Comparison of ENCODE assay signal across 14 cellular contexts in genomic region chrX:21167028-21167427, GRCh38.
DNase-seq lines count a peak whose midpoint lies in the region; ATAC-seq and TF ChIP-seq lines count a peak whose summit lies in the region.
"Had no signal": no experiment of that assay in that cellular context is flagged by ENCODE, and none has a peak within 500 bp of the region (broad histone marks: within the 10 kb centered on the region; RNA-seq: fewer than 3 reads in every experiment).

No MANE protein-coding gene starts in this region.

- H3K4me3 ChIP-seq in RWPE2 (ENCODE audit: severe bottlenecking) (no peak overlapping the region), fibroblast of lung (replicated peaks in 1 of 4; ENCODE audit: control extremely low read depth in 1 of 4, insufficient read depth in 1 of 4, low read depth in 3 of 4, low read length in 4 of 4) (no peak overlapping the region), smooth muscle cell (no peak overlapping the region), right lobe of liver (no peak overlapping the region), hepatocyte (no peak overlapping the region)
- H3K4me3 ChIP-seq: GM23338 had no signal

- H3K9ac ChIP-seq in fibroblast of lung (ENCODE audit: insufficient read depth, low read length) (no peak overlapping the region), smooth muscle cell (ENCODE audit: low read depth) (no peak overlapping the region)

- H3K79me2 ChIP-seq in fibroblast of lung (ENCODE audit: control insufficient read depth, insufficient read depth, low read length) (no peaks in the 10 kb centered on the region), smooth muscle cell (ENCODE audit: low read depth) (no peaks in the 10 kb centered on the region), hepatocyte (no peaks in the 10 kb centered on the region)

- H3K4me1 ChIP-seq in RWPE2 (ENCODE audit: insufficient read depth, poor library complexity, severe bottlenecking) = peaks cover 6% of the 10 kb centered on the region
- no peaks in the 10 kb centered on the region for H3K4me1 ChIP-seq in fibroblast of lung (ENCODE audit: control insufficient read depth, extremely low read depth, insufficient read depth, low read length)
- no peaks in the 10 kb centered on the region for H3K4me1 ChIP-seq in smooth muscle cell (ENCODE audit: low read depth)
- H3K4me1 ChIP-seq in right lobe of liver = no peaks in the 10 kb centered on the region
- no peaks in the 10 kb centered on the region for H3K4me1 ChIP-seq in hepatocyte (ENCODE audit: insufficient read depth)

- H3K27ac ChIP-seq in RWPE2 (ENCODE audit: poor library complexity, severe bottlenecking) = peak overlapping the region; percentile 51
- H3K27ac ChIP-seq in fibroblast of lung (ENCODE audit: insufficient read depth, low read length) = no peak overlapping the region
- H3K27ac ChIP-seq in smooth muscle cell (ENCODE audit: low read depth) = no peak overlapping the region
- H3K27ac ChIP-seq in right lobe of liver = no peak overlapping the region
- H3K27ac ChIP-seq in hepatocyte = no peak overlapping the region
- H3K27ac ChIP-seq: C4-2B had no signal

- H3K4me2 ChIP-seq in fibroblast of lung (ENCODE audit: extremely low read depth, insufficient read depth, low read length) (peak overlapping the region; percentile 25), smooth muscle cell (peak overlapping the region; percentile 73), hepatocyte (no peak overlapping the region)
- H3K4me2 ChIP-seq: GM23338 had no signal

- H3K9me3 ChIP-seq in RWPE2 (ENCODE audit: severe bottlenecking) = no peaks in the 10 kb centered on the region
- H3K9me3 ChIP-seq in fibroblast of lung (ENCODE audit: control insufficient read depth, insufficient read depth, low read depth, low read length) = no peaks in the 10 kb centered on the region
- no peaks in the 10 kb centered on the region for H3K9me3 ChIP-seq in smooth muscle cell (replicated peaks; ENCODE audit: low read depth)
- H3K9me3 ChIP-seq in right lobe of liver = no peaks in the 10 kb centered on the region
- no peaks in the 10 kb centered on the region for H3K9me3 ChIP-seq in hepatocyte (ENCODE audit: low read depth)
- H3K9me3 ChIP-seq: Caco-2 had no signal

- H3K36me3 ChIP-seq in RWPE2 (ENCODE audit: low read depth) (no peaks in the 10 kb centered on the region), fibroblast of lung (ENCODE audit: control insufficient read depth, insufficient read depth, low read length) (no peaks in the 10 kb centered on the region), smooth muscle cell (ENCODE audit: low read depth) (no peaks in the 10 kb centered on the region), right lobe of liver (no peaks in the 10 kb centered on the region), hepatocyte (replicated peaks; ENCODE audit: insufficient read depth, low read depth) (no peaks in the 10 kb centered on the region)

- intact Hi-C loops in right lobe of liver (cut with DNase I) = no loop called here

- 36% methylated on average over 2 of the region's 2 CpGs for WGBS in smooth muscle cell (ENCODE audit: low lambda C conversion rate)
- WGBS in right lobe of liver (ENCODE audit: insufficient coverage, low coverage, low lambda C conversion rate, missing lambda C conversion rate) = 17% methylated on average over 2 of the region's 2 CpGs
- 34% methylated on average over 2 of the region's 2 CpGs for WGBS in hepatocyte (ENCODE audit: low lambda C conversion rate, missing lambda C conversion rate)

- no peaks in the 10 kb centered on the region for H3K27me3 ChIP-seq in RWPE2 (ENCODE audit: insufficient read depth, poor library complexity, severe bottlenecking)
- no peaks in the 10 kb centered on the region for H3K27me3 ChIP-seq in fibroblast of lung (ENCODE audit: control insufficient read depth, insufficient read depth, low read length)
- H3K27me3 ChIP-seq in smooth muscle cell (ENCODE audit: low read depth) = no peaks in the 10 kb centered on the region
- no peaks in the 10 kb centered on the region for H3K27me3 ChIP-seq in right lobe of liver
- no peaks in the 10 kb centered on the region for H3K27me3 ChIP-seq in hepatocyte

- peak; percentile 19; the same call in 1 of the 3 replicates for ATAC-seq in RWPE2 (ENCODE audit: low read depth)
- no peak for ATAC-seq in right lobe of liver
- ATAC-seq: GM23338 had no signal

- H4K20me1 ChIP-seq in fibroblast of lung (ENCODE audit: control insufficient read depth, extremely low read depth, insufficient read depth, low read length) = no peaks in the 10 kb centered on the region
- H4K20me1 ChIP-seq in smooth muscle cell (ENCODE audit: low read depth) = no peaks in the 10 kb centered on the region
- H4K20me1 ChIP-seq in hepatocyte (ENCODE audit: insufficient read depth, poor library complexity, severe bottlenecking) = no peaks in the 10 kb centered on the region

- TF ChIP-seq POLR2A in right lobe of liver (IDR thresholded peaks at IDR 0.05) = no peak

- no peaks in the 10 kb centered on the region for H3K9me2 ChIP-seq in hepatocyte (replicated peaks; ENCODE audit: insufficient read depth)

- TF ChIP-seq CTCF in RWPE2 (IDR thresholded peaks at IDR 0.05; ENCODE audit: poor library complexity, severe bottlenecking) = no peak
- no peak for TF ChIP-seq CTCF in fibroblast of lung (conservative IDR thresholded peaks at IDR 0.05 in 1 of 2, IDR thresholded peaks at IDR 0.05 in 1 of 2; ENCODE audit: low read depth in 1 of 2, low read length in 2 of 2)
- TF ChIP-seq CTCF in smooth muscle cell (IDR thresholded peaks at IDR 0.05; ENCODE audit: borderline replicate concordance, insufficient read depth, poor library complexity, severe bottlenecking) = no peak
- no peak for TF ChIP-seq CTCF in right lobe of liver (IDR thresholded peaks at IDR 0.05)
- no peak for TF ChIP-seq CTCF in hepatocyte (IDR thresholded peaks at IDR 0.05; ENCODE audit: poor library complexity)

- no peaks in the 10 kb centered on the region for H3F3A ChIP-seq in smooth muscle cell (ENCODE audit: low read depth)

- H2AFZ ChIP-seq in fibroblast of lung (ENCODE audit: low read length) (no peak overlapping the region), smooth muscle cell (ENCODE audit: low read depth) (no peak overlapping the region), hepatocyte (no peak overlapping the region)
- H2AFZ ChIP-seq: GM23338 had no signal

- DNase-seq in EL (peak; percentile 1), RWPE2 (ENCODE audit: low spot score) (no peak), fibroblast of lung (ENCODE audit: low read depth in 2 of 2) (no peak), smooth muscle cell (lab: John Stamatoyannopoulos, UW; ENCODE audit: unreplicated experiment) (no peak), right lobe of liver (no peak), SHP77 treated with DMSO at 0.1 percent for 48 hours (lab: John Stamatoyannopoulos, UW) (no peak), hepatocyte (ENCODE audit: low spot score) (no peak)
- DNase-seq: AML-193; CD4-positive, alpha-beta T cell; GDM1; HFFc6 had no signal
